ENCODE assay signal across 26 cellular contexts in the genomic region with DNA sequence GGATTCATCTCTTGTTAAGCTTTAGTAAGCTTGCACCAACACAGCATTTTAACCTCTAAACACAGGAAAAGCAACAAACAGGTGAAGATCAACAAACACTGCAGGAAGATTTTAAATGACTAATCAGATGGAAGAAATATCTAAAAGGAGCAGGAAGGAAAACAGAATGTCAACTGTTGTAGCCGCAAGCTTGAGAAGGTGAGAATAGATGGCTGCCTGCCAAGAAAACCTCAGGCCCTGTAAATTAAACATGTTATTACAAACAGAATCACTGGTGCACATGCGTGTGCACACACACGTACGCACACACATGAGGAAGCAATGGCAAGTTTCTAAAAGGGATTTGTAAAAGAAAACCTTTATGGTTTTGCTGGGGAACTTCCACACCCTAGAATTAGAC.
DNase-seq lines count a peak whose midpoint lies in the region; ATAC-seq and TF ChIP-seq lines count a peak whose summit lies in the region.
"Had no signal": no experiment of that assay in that cellular context is flagged by ENCODE, and none has a peak within 500 bp of the region (broad histone marks: within the 10 kb centered on the region; RNA-seq: fewer than 3 reads in every experiment).

No MANE protein-coding gene starts in this region.

- intact Hi-C loops in mammary epithelial cell (cut with micrococcal nuclease) (no loop called here), transverse colon (cut with DNase I; ENCODE audit: low total_unique reads) (no loop called here)

- in situ Hi-C loops in mammary epithelial cell (cut with MboI; ENCODE audit: low sequenced_read_pairs in 2 of 2) (no loop called here), transverse colon (cut with MboI; ENCODE audit: low pct_ligation_motif_present in 1 of 4, low pct_unique_long_range_greater_than_20kb in 1 of 4, low sequenced_read_pairs in 3 of 4) (no loop called here)

- no peaks in the 10 kb centered on the region for H3K4me1 ChIP-seq in mammary epithelial cell (ENCODE audit: insufficient read depth, low read length)
- H3K4me1 ChIP-seq in transverse colon: no peaks in the 10 kb centered on the region
- H3K4me1 ChIP-seq: BLaER1 treated with 17β-estradiol and CSF1 and Interleukin-3, amounts not matched to agents 10 nM and 100 nM; left ventricle myocardium inferior; prostate gland; testis; vagina had no signal

- no peaks in the 10 kb centered on the region for H3K79me2 ChIP-seq in mammary epithelial cell (ENCODE audit: insufficient read depth, low read length)

- no TSS peak for BruUV-seq in mammary epithelial cell (replicated peaks; lab: Mats Ljungman, UMichigan)

- TF ChIP-seq CTCF in mammary epithelial cell (conservative IDR thresholded peaks at IDR 0.05 in 1 of 2, IDR thresholded peaks at IDR 0.05 in 1 of 2; ENCODE audit: extremely low read depth in 1 of 2, insufficient read depth in 1 of 2, low read depth in 1 of 2, low read length in 2 of 2) (no peak), transverse colon (IDR thresholded peaks at IDR 0.05) (no peak)

- H3K27me3 ChIP-seq in mammary epithelial cell (ENCODE audit: insufficient read depth, low read length) (peaks cover 3% of the 10 kb centered on the region), transverse colon (no peaks in the 10 kb centered on the region)
- H3K27me3 ChIP-seq: BLaER1 treated with 17β-estradiol and CSF1 and Interleukin-3, amounts not matched to agents 10 nM and 100 nM; dorsolateral prefrontal cortex; neutrophil; testis; vagina had no signal

- no peak overlapping the region for H3K9ac ChIP-seq in mammary epithelial cell (ENCODE audit: insufficient read depth, low read length)
- H3K9ac ChIP-seq: BLaER1 treated with 17β-estradiol and CSF1 and Interleukin-3, amounts not matched to agents 10 nM and 100 nM had no signal

- TF ChIP-seq EP300 in transverse colon (IDR thresholded peaks at IDR 0.05; ENCODE audit: low read depth): no peak

- no peak for TF ChIP-seq POLR2A in transverse colon (IDR thresholded peaks at IDR 0.05)

- H3K27ac ChIP-seq in mammary epithelial cell (ENCODE audit: insufficient read depth, low read depth, low read length) (no peak overlapping the region), transverse colon (no peak overlapping the region)
- H3K27ac ChIP-seq: BLaER1 treated with 17β-estradiol and CSF1 and Interleukin-3, amounts not matched to agents 10 nM and 100 nM; dorsolateral prefrontal cortex; left ventricle myocardium inferior; neutrophil; prostate gland; testis; vagina had no signal

- ATAC-seq in HG02588 (IDR thresholded peaks at IDR 0.05; ENCODE audit: unreplicated experiment): no peak
- ATAC-seq in HG02571 (IDR thresholded peaks at IDR 0.05; ENCODE audit: unreplicated experiment): no peak
- ATAC-seq: activated T-cell treated with anti-CD3 and anti-CD28 coated beads, Interleukin-2, amount 50 U/mL, for 4 hours had no signal

- no peaks in the 10 kb centered on the region for H3K36me3 ChIP-seq in mammary epithelial cell (ENCODE audit: insufficient read depth, low read length)
- no peaks in the 10 kb centered on the region for H3K36me3 ChIP-seq in transverse colon
- H3K36me3 ChIP-seq: BLaER1 treated with 17β-estradiol and CSF1 and Interleukin-3, amounts not matched to agents 10 nM and 100 nM; left ventricle myocardium inferior; neutrophil; prostate gland; vagina had no signal

- no peak overlapping the region for H3K4me2 ChIP-seq in mammary epithelial cell (ENCODE audit: insufficient read depth, low read depth, low read length)
- H3K4me2 ChIP-seq: BLaER1 treated with 17β-estradiol and CSF1 and Interleukin-3, amounts not matched to agents 10 nM and 100 nM had no signal

- WGBS in mammary epithelial cell (ENCODE audit: low coverage, missing lambda C conversion rate): 8% methylated on average over 4 of the region's 4 CpGs
- 61% methylated on average over 4 of the region's 4 CpGs; no CpG with 5 or more reads in 1 of the 2 donors for WGBS in transverse colon (ENCODE audit: low coverage in 1 of 2), 2 donors

- no peaks in the 10 kb centered on the region for H3K9me3 ChIP-seq in mammary epithelial cell (replicated peaks; ENCODE audit: insufficient read depth, low read length)
- H3K9me3 ChIP-seq in transverse colon: no peaks in the 10 kb centered on the region
- H3K9me3 ChIP-seq: BLaER1 treated with 17β-estradiol and CSF1 and Interleukin-3, amounts not matched to agents 10 nM and 100 nM; neutrophil; prostate gland; testis; vagina had no signal

- DNase-seq in COR-L47 (lab: John Stamatoyannopoulos, UW) (peak; percentile 53), DMS153 treated with DMSO at 0.1 percent for 48 hours (lab: John Stamatoyannopoulos, UW; ENCODE audit: unreplicated experiment) (peak; percentile 55), NCI-H2171 treated with DMSO at 0.1 percent for 48 hours (lab: John Stamatoyannopoulos, UW) (peak; percentile 26), mammary epithelial cell (peak; percentile 10), transverse colon (no peak), dermis blood vessel endothelial cell (no peak)
- DNase-seq: activated CD4-positive, alpha-beta T cell treated with anti-CD3 and anti-CD28 coated beads, Interleukin-2, amount 10 ng/mL, durations not matched to agents 7 days and 5 days; activated gamma-delta T cell treated with Interleukin-2 at 50 U/mL for 16 hours; activated T-cell treated with anti-CD3 and anti-CD28 coated beads, Interleukin-2, amount 50 U/mL, for 4 hours; dorsolateral prefrontal cortex; glutamatergic neuron; left ventricle myocardium inferior; NCI-H2081 treated with DMSO at 0.1 percent for 48 hours; NK-92 treated with Interleukin-12 subunit alpha and Interleukin-12 subunit beta, amount 100 ng/mL, for 24 hours; Right ventricle myocardium superior; stimulated activated CD4-positive, alpha-beta T cell treated with anti-CD3 and anti-CD28 coated beads, Interleukin-15, amount 100 ng/mL, for 24 hours; stimulated activated naive CD4-positive, alpha-beta T cell; SW 1271; T1000; testis had no signal

- H3K4me3 ChIP-seq in mammary epithelial cell (replicated peaks in 1 of 3; ENCODE audit: insufficient read depth in 1 of 3, low read depth in 2 of 3, low read length in 3 of 3) (no peak overlapping the region), transverse colon (no peak overlapping the region)
- H3K4me3 ChIP-seq: BLaER1 treated with 17β-estradiol and CSF1 and Interleukin-3, amounts not matched to agents 10 nM and 100 nM; dorsolateral prefrontal cortex; left ventricle myocardium inferior; prostate gland; testis; vagina had no signal

- dilution Hi-C loops in mammary epithelial cell (cut with HindIII; ENCODE audit: low sequenced_read_pairs): no loop called here

- H2AFZ ChIP-seq in mammary epithelial cell (ENCODE audit: low read depth, low read length): no peak overlapping the region

- no peaks in the 10 kb centered on the region for H4K20me1 ChIP-seq in mammary epithelial cell (ENCODE audit: insufficient read depth, low read length)
- H4K20me1 ChIP-seq: BLaER1 treated with 17β-estradiol and CSF1 and Interleukin-3, amounts not matched to agents 10 nM and 100 nM had no signal

- CTCF ChIA-PET in mammary epithelial cell (lab: Charles Lee; ENCODE audit: low non-redundant PET): no interaction called here

Comparison
In these comparisons a context has a peak if more than half of its experiments do, and no peak if none do; other contexts are left out.
1. DNase-seq: peak in COR-L47 (single experiment), DMS153 treated with DMSO at 0.1 percent for 48 hours (single experiment), NCI-H2171 treated with DMSO at 0.1 percent for 48 hours (single experiment) and mammary epithelial cell (single experiment); none in transverse colon (single experiment) and dermis blood vessel endothelial cell (single experiment).